Comparison of ENCODE assay signal across 1 cellular context in the genomic region with DNA sequence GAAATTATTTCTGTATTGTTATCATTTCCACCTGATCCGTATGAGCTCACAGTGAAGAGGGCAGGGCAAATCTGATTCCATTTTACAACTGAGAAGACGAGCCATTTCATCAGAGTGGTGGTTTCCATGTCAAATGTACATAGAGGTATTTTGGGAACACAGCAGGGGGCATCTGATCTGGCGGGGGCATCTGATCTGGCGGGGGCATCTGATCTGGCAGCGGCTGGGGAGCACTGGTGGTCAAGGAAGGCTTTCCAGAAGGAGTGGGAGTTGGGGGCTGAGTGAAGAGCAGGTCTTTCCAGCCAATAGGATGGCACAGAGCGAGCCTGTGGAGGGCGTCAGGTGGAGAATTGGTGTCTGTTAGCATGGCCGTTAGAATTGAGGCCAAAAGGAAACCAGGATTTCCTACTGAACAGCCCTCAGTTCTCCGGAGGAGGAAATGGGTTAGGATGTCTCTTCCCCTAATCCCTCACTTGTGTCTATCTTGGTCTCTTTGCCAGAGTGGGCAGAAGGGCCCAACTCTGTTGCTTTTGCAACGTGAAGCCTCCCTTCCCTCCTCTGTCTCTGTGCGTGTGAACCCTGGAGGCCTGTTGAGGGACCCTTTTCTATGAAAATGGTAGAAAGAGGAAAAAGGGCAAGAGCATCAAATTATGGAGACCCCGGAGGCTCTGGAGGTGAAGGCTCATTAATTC.
TF ChIP-seq lines count a peak whose summit lies in the region.

No MANE protein-coding gene starts in this region.

TF ChIP-seq in K562, 482 proteins besides CTCF, POLR2A, EP300 and RAD21 (continued from another document and continues in another):
- TF ChIP-seq HDAC6 (IDR thresholded peaks at IDR 0.05; ENCODE audit: low read depth, low read length) (no peak), CAMTA2 (CRISPR knock-in tag; conservative IDR thresholded peaks at IDR 0.05) (no peak), ETV6 (IDR thresholded peaks at IDR 0.05; ENCODE audit: borderline replicate concordance in 1 of 2, low read depth in 2 of 2, low read length in 1 of 2) (no peak), ETV6 (CRISPR knock-in tag; IDR thresholded peaks at IDR 0.05; ENCODE audit: borderline replicate concordance) (no peak), RAD51 (IDR thresholded peaks at IDR 0.05; ENCODE audit: borderline replicate concordance, low read depth) (no peak), STAG1 (CRISPR knock-in tag; IDR thresholded peaks at IDR 0.05; ENCODE audit: borderline replicate concordance) (no peak), MAFG (tag; conservative IDR thresholded peaks at IDR 0.05) (0 out of 2 replicates have a peak, but pooled peaks have one; percentile 11), MECOM (CRISPR knock-in tag; IDR thresholded peaks at IDR 0.05) (peak; percentile 80; the same call in 1 of the 2 replicates), ZBTB7A (IDR thresholded peaks at IDR 0.05; ENCODE audit: borderline replicate concordance, control insufficient read depth, low read depth, low read length) (no peak), MXI1 (IDR thresholded peaks at IDR 0.05; ENCODE audit: low read depth, low read length) (no peak), NR2C1 (IDR thresholded peaks at IDR 0.05) (no peak), NR2C1 (tag; IDR thresholded peaks at IDR 0.05) (peak; percentile 88), MEF2A (IDR thresholded peaks at IDR 0.05; ENCODE audit: control insufficient read depth, low read depth, low read length) (0 out of 2 replicates have a peak, but pooled peaks have one; percentile 38), KLF16 (IDR thresholded peaks at IDR 0.05) (no peak), TEAD1 (CRISPR knock-in tag; IDR thresholded peaks at IDR 0.05) (peak; percentile 40 to 93; a peak in 2 of 4 replicates), PURB (CRISPR knock-in tag; IDR thresholded peaks at IDR 0.05; ENCODE audit: low read depth) (no peak), FOXK2 (conservative IDR thresholded peaks at IDR 0.05 in 1 of 2, IDR thresholded peaks at IDR 0.05 in 1 of 2; ENCODE audit: low read depth in 2 of 2) (no peak), CREBBP (IDR thresholded peaks at IDR 0.05; ENCODE audit: low read depth, low read length) (no peak), EP400 (IDR thresholded peaks at IDR 0.05) (no peak), NBN (IDR thresholded peaks at IDR 0.05; ENCODE audit: low read depth) (no peak), NONO (IDR thresholded peaks at IDR 0.05; ENCODE audit: low read depth in 2 of 2, low read length in 1 of 2) (no peak), FOXP1 (CRISPR knock-in tag; IDR thresholded peaks at IDR 0.05) (no peak), ZNF507 (tag; conservative IDR thresholded peaks at IDR 0.05) (peak; percentile 68), FOXJ2 (tag; IDR thresholded peaks at IDR 0.05) (no peak), GATAD2A (IDR thresholded peaks at IDR 0.05) (peak; percentile 85; the same call in 1 of the 2 replicates), BRF1 (IDR thresholded peaks at IDR 0.05; ENCODE audit: borderline replicate concordance, extremely low read depth, insufficient read length) (no peak), GABPB2 (CRISPR knock-in tag; conservative IDR thresholded peaks at IDR 0.05) (no peak; the same call in 1 of the 2 replicates), FOXK1 (CRISPR knock-in tag; IDR thresholded peaks at IDR 0.05; ENCODE audit: borderline replicate concordance) (no peak), ZNF76 (CRISPR knock-in tag; IDR thresholded peaks at IDR 0.05; ENCODE audit: borderline replicate concordance) (peak; percentile 90), ARID1B (IDR thresholded peaks at IDR 0.05) (no peak), TCFL5 (CRISPR knock-in tag; conservative IDR thresholded peaks at IDR 0.05) (0 out of 2 replicates have a peak, but pooled peaks have one; percentile 7), ZNF184 (CRISPR knock-in tag; IDR thresholded peaks at IDR 0.05) (no peak), BRD9 (IDR thresholded peaks at IDR 0.05; ENCODE audit: low read depth, partially characterized antibody) (no peak), ERF (CRISPR knock-in tag; IDR thresholded peaks at IDR 0.05) (no peak; the same call in 1 of the 2 replicates), PCBP2 (IDR thresholded peaks at IDR 0.05; ENCODE audit: low read depth, low read length, poor library complexity, severe bottlenecking) (no peak), POLR2B (IDR thresholded peaks at IDR 0.05; ENCODE audit: low read depth, partially characterized antibody) (no peak), EHMT2 (IDR thresholded peaks at IDR 0.05) (no peak), XRCC4 (IDR thresholded peaks at IDR 0.05; ENCODE audit: extremely low read depth, insufficient read depth, insufficient read length) (no peak), BMI1 (IDR thresholded peaks at IDR 0.05; ENCODE audit: low read length) (no peak), MYBL2 (IDR thresholded peaks at IDR 0.05; ENCODE audit: low read depth) (peak; percentile 35; the same call in 1 of the 2 replicates), MYBL2 (CRISPR knock-in tag; IDR thresholded peaks at IDR 0.05; ENCODE audit: borderline replicate concordance) (no peak), NR4A1 (CRISPR knock-in tag; IDR thresholded peaks at IDR 0.05) (peak; percentile 54), NR4A1 (tag; IDR thresholded peaks at IDR 0.05) (peak; percentile 95), CHD4 (IDR thresholded peaks at IDR 0.05; ENCODE audit: insufficient read depth, insufficient replicate concordance, low read depth, low read length, poor library complexity, severe bottlenecking) (no peak), MCM2 (IDR thresholded peaks at IDR 0.05; ENCODE audit: low read depth) (no peak), MCM3 (IDR thresholded peaks at IDR 0.05) (no peak)
- TF ChIP-seq, protein P1, sequence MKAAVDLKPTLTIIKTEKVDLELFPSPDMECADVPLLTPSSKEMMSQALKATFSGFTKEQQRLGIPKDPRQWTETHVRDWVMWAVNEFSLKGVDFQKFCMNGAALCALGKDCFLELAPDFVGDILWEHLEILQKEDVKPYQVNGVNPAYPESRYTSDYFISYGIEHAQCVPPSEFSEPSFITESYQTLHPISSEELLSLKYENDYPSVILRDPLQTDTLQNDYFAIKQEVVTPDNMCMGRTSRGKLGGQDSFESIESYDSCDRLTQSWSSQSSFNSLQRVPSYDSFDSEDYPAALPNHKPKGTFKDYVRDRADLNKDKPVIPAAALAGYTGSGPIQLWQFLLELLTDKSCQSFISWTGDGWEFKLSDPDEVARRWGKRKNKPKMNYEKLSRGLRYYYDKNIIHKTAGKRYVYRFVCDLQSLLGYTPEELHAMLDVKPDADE (conservative IDR thresholded peaks at IDR 0.05; ENCODE audit: control insufficient read depth, low read depth, low read length): no peak
- TF ChIP-seq, protein P2, sequence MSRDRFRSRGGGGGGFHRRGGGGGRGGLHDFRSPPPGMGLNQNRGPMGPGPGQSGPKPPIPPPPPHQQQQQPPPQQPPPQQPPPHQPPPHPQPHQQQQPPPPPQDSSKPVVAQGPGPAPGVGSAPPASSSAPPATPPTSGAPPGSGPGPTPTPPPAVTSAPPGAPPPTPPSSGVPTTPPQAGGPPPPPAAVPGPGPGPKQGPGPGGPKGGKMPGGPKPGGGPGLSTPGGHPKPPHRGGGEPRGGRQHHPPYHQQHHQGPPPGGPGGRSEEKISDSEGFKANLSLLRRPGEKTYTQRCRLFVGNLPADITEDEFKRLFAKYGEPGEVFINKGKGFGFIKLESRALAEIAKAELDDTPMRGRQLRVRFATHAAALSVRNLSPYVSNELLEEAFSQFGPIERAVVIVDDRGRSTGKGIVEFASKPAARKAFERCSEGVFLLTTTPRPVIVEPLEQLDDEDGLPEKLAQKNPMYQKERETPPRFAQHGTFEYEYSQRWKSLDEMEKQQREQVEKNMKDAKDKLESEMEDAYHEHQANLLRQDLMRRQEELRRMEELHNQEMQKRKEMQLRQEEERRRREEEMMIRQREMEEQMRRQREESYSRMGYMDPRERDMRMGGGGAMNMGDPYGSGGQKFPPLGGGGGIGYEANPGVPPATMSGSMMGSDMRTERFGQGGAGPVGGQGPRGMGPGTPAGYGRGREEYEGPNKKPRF (IDR thresholded peaks at IDR 0.05; ENCODE audit: low read depth, low read length): no peak
- TF ChIP-seq, protein P3, sequence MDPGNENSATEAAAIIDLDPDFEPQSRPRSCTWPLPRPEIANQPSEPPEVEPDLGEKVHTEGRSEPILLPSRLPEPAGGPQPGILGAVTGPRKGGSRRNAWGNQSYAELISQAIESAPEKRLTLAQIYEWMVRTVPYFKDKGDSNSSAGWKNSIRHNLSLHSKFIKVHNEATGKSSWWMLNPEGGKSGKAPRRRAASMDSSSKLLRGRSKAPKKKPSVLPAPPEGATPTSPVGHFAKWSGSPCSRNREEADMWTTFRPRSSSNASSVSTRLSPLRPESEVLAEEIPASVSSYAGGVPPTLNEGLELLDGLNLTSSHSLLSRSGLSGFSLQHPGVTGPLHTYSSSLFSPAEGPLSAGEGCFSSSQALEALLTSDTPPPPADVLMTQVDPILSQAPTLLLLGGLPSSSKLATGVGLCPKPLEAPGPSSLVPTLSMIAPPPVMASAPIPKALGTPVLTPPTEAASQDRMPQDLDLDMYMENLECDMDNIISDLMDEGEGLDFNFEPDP (CRISPR knock-in tag; IDR thresholded peaks at IDR 0.05): peak; percentile 83
- TF ChIP-seq, protein P4, sequence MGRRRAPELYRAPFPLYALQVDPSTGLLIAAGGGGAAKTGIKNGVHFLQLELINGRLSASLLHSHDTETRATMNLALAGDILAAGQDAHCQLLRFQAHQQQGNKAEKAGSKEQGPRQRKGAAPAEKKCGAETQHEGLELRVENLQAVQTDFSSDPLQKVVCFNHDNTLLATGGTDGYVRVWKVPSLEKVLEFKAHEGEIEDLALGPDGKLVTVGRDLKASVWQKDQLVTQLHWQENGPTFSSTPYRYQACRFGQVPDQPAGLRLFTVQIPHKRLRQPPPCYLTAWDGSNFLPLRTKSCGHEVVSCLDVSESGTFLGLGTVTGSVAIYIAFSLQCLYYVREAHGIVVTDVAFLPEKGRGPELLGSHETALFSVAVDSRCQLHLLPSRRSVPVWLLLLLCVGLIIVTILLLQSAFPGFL (CRISPR knock-in tag; IDR thresholded peaks at IDR 0.05): no peak
- TF ChIP-seq, protein P5, sequence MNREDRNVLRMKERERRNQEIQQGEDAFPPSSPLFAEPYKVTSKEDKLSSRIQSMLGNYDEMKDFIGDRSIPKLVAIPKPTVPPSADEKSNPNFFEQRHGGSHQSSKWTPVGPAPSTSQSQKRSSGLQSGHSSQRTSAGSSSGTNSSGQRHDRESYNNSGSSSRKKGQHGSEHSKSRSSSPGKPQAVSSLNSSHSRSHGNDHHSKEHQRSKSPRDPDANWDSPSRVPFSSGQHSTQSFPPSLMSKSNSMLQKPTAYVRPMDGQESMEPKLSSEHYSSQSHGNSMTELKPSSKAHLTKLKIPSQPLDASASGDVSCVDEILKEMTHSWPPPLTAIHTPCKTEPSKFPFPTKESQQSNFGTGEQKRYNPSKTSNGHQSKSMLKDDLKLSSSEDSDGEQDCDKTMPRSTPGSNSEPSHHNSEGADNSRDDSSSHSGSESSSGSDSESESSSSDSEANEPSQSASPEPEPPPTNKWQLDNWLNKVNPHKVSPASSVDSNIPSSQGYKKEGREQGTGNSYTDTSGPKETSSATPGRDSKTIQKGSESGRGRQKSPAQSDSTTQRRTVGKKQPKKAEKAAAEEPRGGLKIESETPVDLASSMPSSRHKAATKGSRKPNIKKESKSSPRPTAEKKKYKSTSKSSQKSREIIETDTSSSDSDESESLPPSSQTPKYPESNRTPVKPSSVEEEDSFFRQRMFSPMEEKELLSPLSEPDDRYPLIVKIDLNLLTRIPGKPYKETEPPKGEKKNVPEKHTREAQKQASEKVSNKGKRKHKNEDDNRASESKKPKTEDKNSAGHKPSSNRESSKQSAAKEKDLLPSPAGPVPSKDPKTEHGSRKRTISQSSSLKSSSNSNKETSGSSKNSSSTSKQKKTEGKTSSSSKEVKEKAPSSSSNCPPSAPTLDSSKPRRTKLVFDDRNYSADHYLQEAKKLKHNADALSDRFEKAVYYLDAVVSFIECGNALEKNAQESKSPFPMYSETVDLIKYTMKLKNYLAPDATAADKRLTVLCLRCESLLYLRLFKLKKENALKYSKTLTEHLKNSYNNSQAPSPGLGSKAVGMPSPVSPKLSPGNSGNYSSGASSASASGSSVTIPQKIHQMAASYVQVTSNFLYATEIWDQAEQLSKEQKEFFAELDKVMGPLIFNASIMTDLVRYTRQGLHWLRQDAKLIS (CRISPR knock-in tag; IDR thresholded peaks at IDR 0.05): no peak; the same call in none of the 2 replicates
- TF ChIP-seq, protein P6, sequence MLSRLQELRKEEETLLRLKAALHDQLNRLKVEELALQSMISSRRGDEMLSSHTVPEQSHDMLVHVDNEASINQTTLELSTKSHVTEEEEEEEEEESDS (CRISPR knock-in tag; IDR thresholded peaks at IDR 0.05): 0 out of 2 replicates have a peak, but pooled peaks have one; percentile 44
- TF ChIP-seq, protein P7, sequence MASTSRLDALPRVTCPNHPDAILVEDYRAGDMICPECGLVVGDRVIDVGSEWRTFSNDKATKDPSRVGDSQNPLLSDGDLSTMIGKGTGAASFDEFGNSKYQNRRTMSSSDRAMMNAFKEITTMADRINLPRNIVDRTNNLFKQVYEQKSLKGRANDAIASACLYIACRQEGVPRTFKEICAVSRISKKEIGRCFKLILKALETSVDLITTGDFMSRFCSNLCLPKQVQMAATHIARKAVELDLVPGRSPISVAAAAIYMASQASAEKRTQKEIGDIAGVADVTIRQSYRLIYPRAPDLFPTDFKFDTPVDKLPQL (IDR thresholded peaks at IDR 0.05; ENCODE audit: extremely low read depth, insufficient read length): no peak
- TF ChIP-seq, protein P8, sequence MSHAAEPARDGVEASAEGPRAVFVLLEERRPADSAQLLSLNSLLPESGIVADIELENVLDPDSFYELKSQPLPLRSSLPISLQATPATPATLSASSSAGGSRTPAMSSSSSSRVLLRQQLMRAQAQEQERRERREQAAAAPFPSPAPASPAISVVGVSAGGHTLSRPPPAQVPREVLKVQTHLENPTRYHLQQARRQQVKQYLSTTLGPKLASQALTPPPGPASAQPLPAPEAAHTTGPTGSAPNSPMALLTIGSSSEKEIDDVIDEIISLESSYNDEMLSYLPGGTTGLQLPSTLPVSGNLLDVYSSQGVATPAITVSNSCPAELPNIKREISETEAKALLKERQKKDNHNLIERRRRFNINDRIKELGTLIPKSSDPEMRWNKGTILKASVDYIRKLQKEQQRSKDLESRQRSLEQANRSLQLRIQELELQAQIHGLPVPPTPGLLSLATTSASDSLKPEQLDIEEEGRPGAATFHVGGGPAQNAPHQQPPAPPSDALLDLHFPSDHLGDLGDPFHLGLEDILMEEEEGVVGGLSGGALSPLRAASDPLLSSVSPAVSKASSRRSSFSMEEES (CRISPR knock-in tag; IDR thresholded peaks at IDR 0.05): peak; percentile 12; the same call in 1 of the 2 replicates
